In genomic region chr2:238864207-238865014, GRCh38 we compare ENCODE assay signal across 8 cellular contexts. TPM values are rescaled to one million over a fixed set of nuclear protein-coding genes. Genes with fewer than 3 reads are reported as not detected.
DNase-seq lines count a peak whose midpoint lies in the region; ATAC-seq, FAIRE-seq and TF ChIP-seq lines count a peak whose summit lies in the region.

No MANE protein-coding gene starts in this region.

- peak; percentile 75 for FAIRE-seq in H54 (lab: Jason Lieb, UNC)

- peaks cover 24% of the 10 kb centered on the region for H3K4me1 ChIP-seq in NT2/D1 (ENCODE audit: insufficient read depth, insufficient read length)
- H3K4me1 ChIP-seq in lung (ENCODE audit: control insufficient read depth in 2 of 2, insufficient read depth in 2 of 2, low read length in 2 of 2) = peaks cover 0 to 12% of the 10 kb centered on the region in 2 donors

- peak overlapping the region; percentile 68 to 86 for H3K27ac ChIP-seq in lung (ENCODE audit: low read depth in 1 of 2, low read length in 1 of 2)

- DNase-seq in H54 (ENCODE audit: insufficient read length, low spot score) = peak; percentile 98
- DNase-seq in NT2/D1 (ENCODE audit: low read depth, low spot score) = peak; percentile 94
- DNase-seq in choroid plexus epithelial cell (ENCODE audit: low read depth) = peak; percentile 98
- peak; percentile 89 for DNase-seq in lung (ENCODE audit: low spot score)
- peak; percentile 70 for DNase-seq in stimulated activated CD8-positive, alpha-beta memory T cell treated with anti-CD3 and anti-CD28 coated beads, Interleukin-4, amount 100 ng/mL, for 48 hours
- DNase-seq in AML-193 (lab: John Stamatoyannopoulos, UW) = no peak
- no peak for DNase-seq in occipital lobe (lab: John Stamatoyannopoulos, UW)

- TF ChIP-seq CTCF in choroid plexus epithelial cell (conservative IDR thresholded peaks at IDR 0.05; ENCODE audit: low read depth, low read length) (no peak), lung (IDR thresholded peaks at IDR 0.05; ENCODE audit: control extremely low read depth, extremely low read depth) (no peak)

- H3K36me3 ChIP-seq in NT2/D1 (ENCODE audit: insufficient read depth, insufficient read length, low read length) = no peaks in the 10 kb centered on the region
- no peaks in the 10 kb centered on the region for H3K36me3 ChIP-seq in lung (ENCODE audit: control insufficient read depth in 2 of 2, insufficient read depth in 2 of 2, low read length in 2 of 2)

- H3K9me3 ChIP-seq in NT2/D1 (ENCODE audit: insufficient read depth, low read length) = no peaks in the 10 kb centered on the region
- H3K9me3 ChIP-seq in lung (ENCODE audit: control insufficient read depth in 2 of 2, insufficient read depth in 1 of 2, low read length in 1 of 2) = no peaks in the 10 kb centered on the region

- TF ChIP-seq POLR2A in H54 (IDR thresholded peaks at IDR 0.05; ENCODE audit: low read depth, low read length) = no peak

- H3K4me3 ChIP-seq in NT2/D1 (ENCODE audit: insufficient read length, low read depth) (no peak overlapping the region), choroid plexus epithelial cell (ENCODE audit: low read depth, low read length) (no peak overlapping the region), lung (no peak overlapping the region)

- peak overlapping the region; percentile 76 for H3K9ac ChIP-seq in NT2/D1 (ENCODE audit: insufficient read length, low read depth)

- WGBS in lung, 2 donors = 35 to 50% methylated on average over 27 to 29 of the region's 29 CpGs

- peak; percentile 92 for ATAC-seq in lung (ENCODE audit: insufficient read depth, low FRiP score)
- ATAC-seq in HG02840 (IDR thresholded peaks at IDR 0.05; ENCODE audit: low FRiP score, unreplicated experiment) = no peak

- H3K27me3 ChIP-seq in NT2/D1 (ENCODE audit: insufficient read depth, insufficient read length) (peaks cover 9% of the 10 kb centered on the region), lung (ENCODE audit: control insufficient read depth, insufficient read depth) (no peaks in the 10 kb centered on the region)

RNA-seq across cellular contexts. Expression of gene TWIST2, which starts 16.5 kb away (rescaled TPM):
- total RNA-seq in lung = 10 to 100 TPM; 10.8 to 12.5 TPM
- polyA plus RNA-seq in lung = 10 to 100 TPM; 10.1 to 14.8 TPM
- 0.16 TPM for total RNA-seq in occipital lobe

Comparison
In these comparisons a context has a peak if more than half of its experiments do, and no peak if none do; other contexts are left out.
1. DNase-seq: peak in H54 (single experiment), NT2/D1 (single experiment), choroid plexus epithelial cell (single experiment), lung (single experiment) and stimulated activated CD8-positive, alpha-beta memory T cell treated with anti-CD3 and anti-CD28 coated beads, Interleukin-4, amount 100 ng/mL, for 48 hours (single experiment); none in AML-193 (0 of 2) and occipital lobe (single experiment).
2. RNA of gene TWIST2, which starts 16.5 kb away (total RNA-seq): 10.8 to 12.5 TPM in lung; 0.16 TPM in occipital lobe (single experiment); every median in the first group is over 10 times any median in the second.